In the genomic region with DNA sequence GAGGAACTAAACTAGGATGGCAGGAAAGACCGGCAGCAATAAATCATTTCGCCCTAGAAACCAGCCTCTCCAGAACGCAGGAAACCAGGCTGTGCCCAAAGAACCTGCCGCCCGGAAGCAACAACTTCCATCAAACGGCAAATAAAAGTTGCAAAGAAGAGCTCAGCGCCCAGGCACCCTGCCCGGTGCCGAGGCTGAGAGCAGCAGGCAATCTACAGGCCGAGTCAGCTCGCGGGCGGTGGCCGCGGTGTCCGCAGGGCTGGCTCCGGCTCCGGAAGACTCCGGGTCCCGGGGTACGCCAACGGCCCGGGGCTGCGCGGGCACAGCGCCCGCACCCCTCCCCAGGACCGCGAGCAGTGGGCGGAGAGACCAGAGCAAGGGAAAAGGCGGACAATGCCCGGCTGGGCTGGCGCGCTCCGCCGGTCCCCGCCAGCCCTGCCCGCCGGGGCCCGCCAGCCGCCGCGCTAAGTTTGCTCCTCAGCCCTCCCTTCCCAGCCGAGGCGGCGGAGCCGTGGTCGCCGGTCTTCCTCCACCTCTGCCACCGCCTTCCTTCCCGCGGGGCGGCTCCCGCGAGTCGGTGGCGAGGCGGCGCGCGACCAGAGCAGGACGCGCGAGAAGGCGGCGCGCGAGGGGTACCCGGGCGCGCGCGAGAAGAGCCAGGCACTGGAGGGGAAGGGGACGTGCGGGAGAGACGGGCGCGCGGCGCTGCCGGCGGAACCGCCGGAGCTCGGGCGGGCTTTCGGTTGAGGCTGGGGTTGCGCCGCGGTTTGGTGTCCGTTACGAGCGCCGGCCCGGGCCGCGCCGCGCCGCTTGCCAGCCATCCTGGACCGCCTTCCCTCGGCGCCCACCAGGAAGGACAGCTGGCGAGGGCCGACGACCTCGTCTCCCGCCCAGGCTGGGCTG, we compare ENCODE assay signal across 8 cellular contexts. TPM values are rescaled to one million over a fixed set of nuclear protein-coding genes. Genes with fewer than 3 reads are reported as not detected.
DNase-seq lines count a peak whose midpoint lies in the region; ATAC-seq and TF ChIP-seq lines count a peak whose summit lies in the region.

No MANE protein-coding gene starts in this region.

- peak overlapping the region; percentile 92 for H3K27ac ChIP-seq in trophoblast cell (ENCODE audit: low read depth, low read length)

- peak overlapping the region; percentile 90 for H4K8ac ChIP-seq in trophoblast cell (ENCODE audit: low read depth, low read length)

- H3K4me2 ChIP-seq in trophoblast cell (ENCODE audit: low read length): peak overlapping the region; percentile 73

- H3K36me3 Mint-ChIP-seq in type B pancreatic cell: peaks cover 3% of the 10 kb centered on the region

- H3K9ac ChIP-seq in trophoblast cell (ENCODE audit: low read length): peak overlapping the region; percentile 92

- H3K27ac Mint-ChIP-seq in type B pancreatic cell: peak overlapping the region; percentile 93

- no peaks in the 10 kb centered on the region for H3K9me3 Mint-ChIP-seq in type B pancreatic cell

- H3K4me1 ChIP-seq in trophoblast cell (ENCODE audit: control insufficient read depth in 1 of 2, insufficient read depth in 2 of 2, low read length in 2 of 2): peaks cover 3 to 9% of the 10 kb centered on the region in 2 experiments

- peak overlapping the region; percentile 95 for H3K18ac ChIP-seq in trophoblast cell (ENCODE audit: low read length)

- peaks cover 11% of the 10 kb centered on the region for H3K79me2 ChIP-seq in trophoblast cell (ENCODE audit: control insufficient read depth, insufficient read depth, low read length, poor library complexity)

- TF ChIP-seq CTCF in type B pancreatic cell (conservative IDR thresholded peaks at IDR 0.05): no peak

- H4K91ac ChIP-seq in trophoblast cell (ENCODE audit: low read depth, low read length): peak overlapping the region; percentile 81

- peak; percentile 78 for DNase-seq in D341Med (ENCODE audit: low spot score)
- DNase-seq in SK-N-DZ (ENCODE audit: low spot score): peak; percentile 59
- DNase-seq in activated naive CD8-positive, alpha-beta T cell treated with anti-CD3 and anti-CD28 coated beads, Interleukin-2, amount 50 U/mL, for 16 hours (ENCODE audit: low read depth, low spot score): peak; percentile 23
- peak; percentile 85 for DNase-seq in cardiac septum (ENCODE audit: low spot score)
- peak; percentile 30 to 64 for DNase-seq in trophoblast cell
- peak; percentile 78 for DNase-seq in type B pancreatic cell (ENCODE audit: extremely low spot score, unreplicated experiment)

- H3K27me3 Mint-ChIP-seq in type B pancreatic cell: no peaks in the 10 kb centered on the region

- peak overlapping the region; percentile 83 for H4K12ac ChIP-seq in trophoblast cell (ENCODE audit: low read depth, low read length)

- peak overlapping the region; percentile 90 for H3K4ac ChIP-seq in trophoblast cell (ENCODE audit: low read depth, low read length)

- no CpG with 5 or more reads among the region's 108 CpGs for WGBS in trophoblast cell (ENCODE audit: extremely low coverage, insufficient coverage, insufficient read length)

- H3K14ac ChIP-seq in trophoblast cell (ENCODE audit: low read length): peak overlapping the region; percentile 90

- H2BK120ac ChIP-seq in trophoblast cell (ENCODE audit: insufficient read depth, low read length, poor library complexity): peak overlapping the region; percentile 94

- H3K36me3 ChIP-seq in trophoblast cell (ENCODE audit: control insufficient read depth in 1 of 2, insufficient read depth in 2 of 2, low read length in 2 of 2): no peaks in the 10 kb centered on the region

- peaks cover 14% of the 10 kb centered on the region for H3K79me1 ChIP-seq in trophoblast cell (ENCODE audit: low read length)

- H3K23ac ChIP-seq in trophoblast cell (ENCODE audit: low read length): no peak overlapping the region

- H3K4me1 Mint-ChIP-seq in type B pancreatic cell (ENCODE audit: unreplicated experiment): peaks cover 51% of the 10 kb centered on the region

- no peaks in the 10 kb centered on the region for H3K9me3 ChIP-seq in trophoblast cell (ENCODE audit: insufficient read depth, low read depth, low read length)

- H3K4me3 ChIP-seq in trophoblast cell (ENCODE audit: low read depth, low read length): peak overlapping the region; percentile 95

- ATAC-seq in GM19397 (IDR thresholded peaks at IDR 0.05; ENCODE audit: unreplicated experiment): peak; percentile 49
- ATAC-seq in HG03521 (IDR thresholded peaks at IDR 0.05; ENCODE audit: unreplicated experiment): peak; percentile 20

- no peak overlapping the region for H2AK5ac ChIP-seq in trophoblast cell (ENCODE audit: low read length)

- peak overlapping the region; percentile 82 for H2AFZ ChIP-seq in trophoblast cell (ENCODE audit: insufficient read depth, low read length, poor library complexity)

- intact Hi-C loops in cardiac septum (cut with DNase I): loop anchor here (5.0 to 10.0 kb wide), 4 partner anchors 55 to 202 kb away; no protein-coding TSS in a partner anchor

- H3K27me3 ChIP-seq in trophoblast cell (ENCODE audit: insufficient read depth, low read length): no peaks in the 10 kb centered on the region

- peak overlapping the region; percentile 95 for H3K4me3 Mint-ChIP-seq in type B pancreatic cell

- H2BK12ac ChIP-seq in trophoblast cell (ENCODE audit: low read length): no peak overlapping the region

- peak overlapping the region; percentile 80 for H2BK5ac ChIP-seq in trophoblast cell (ENCODE audit: low read depth, low read length, poor library complexity)

RNA-seq across cellular contexts. Expression of a gene that starts 0.7 kb away (rescaled TPM):
- polyA plus RNA-seq in SK-N-DZ (2014; cell fraction: cytosol; rRNA removed): 17.2 and 17.8 TPM in 2 replicates
- 29.4 and 30.4 TPM in 2 replicates for polyA plus RNA-seq in SK-N-DZ (2014; cell fraction: nucleus; rRNA removed)
- total RNA-seq in cardiac septum: 41.0 TPM
- polyA plus RNA-seq in trophoblast cell (2013): 14.9 and 15.0 TPM in 2 replicates
- 43.1 and 50.0 TPM in 2 replicates for total RNA-seq in type B pancreatic cell (ENCODE audit: low replicate concordance)

RNA-seq across cellular contexts. Expression of a gene that starts 51.5 kb away (rescaled TPM):
- 201 and 209 TPM in 2 replicates for polyA plus RNA-seq in SK-N-DZ (2014; cell fraction: cytosol; rRNA removed)
- polyA plus RNA-seq in SK-N-DZ (2014; cell fraction: nucleus; rRNA removed): 129 and 156 TPM in 2 replicates
- total RNA-seq in cardiac septum (137 TPM), type B pancreatic cell (ENCODE audit: low replicate concordance) (132 and 148 TPM in 2 replicates)
- 149 and 153 TPM in 2 replicates for polyA plus RNA-seq in trophoblast cell (2013)

Comparison
In these comparisons a context has a peak if more than half of its experiments do, and no peak if none do; other contexts are left out.
1. Peak in every context shown above with its lines: DNase-seq, ATAC-seq, H3K4me3 ChIP-seq and H3K27ac ChIP-seq.
2. DNase-seq: peak in every context shown above with its lines; median percentile 85 in cardiac septum; 78 in D341Med; 78 in type B pancreatic cell; 59 in SK-N-DZ; 47 in trophoblast cell; 23 in activated naive CD8-positive, alpha-beta T cell treated with anti-CD3 and anti-CD28 coated beads, Interleukin-2, amount 50 U/mL, for 16 hours.